ENCODE assay signal across 1 cellular context in the genomic region with DNA sequence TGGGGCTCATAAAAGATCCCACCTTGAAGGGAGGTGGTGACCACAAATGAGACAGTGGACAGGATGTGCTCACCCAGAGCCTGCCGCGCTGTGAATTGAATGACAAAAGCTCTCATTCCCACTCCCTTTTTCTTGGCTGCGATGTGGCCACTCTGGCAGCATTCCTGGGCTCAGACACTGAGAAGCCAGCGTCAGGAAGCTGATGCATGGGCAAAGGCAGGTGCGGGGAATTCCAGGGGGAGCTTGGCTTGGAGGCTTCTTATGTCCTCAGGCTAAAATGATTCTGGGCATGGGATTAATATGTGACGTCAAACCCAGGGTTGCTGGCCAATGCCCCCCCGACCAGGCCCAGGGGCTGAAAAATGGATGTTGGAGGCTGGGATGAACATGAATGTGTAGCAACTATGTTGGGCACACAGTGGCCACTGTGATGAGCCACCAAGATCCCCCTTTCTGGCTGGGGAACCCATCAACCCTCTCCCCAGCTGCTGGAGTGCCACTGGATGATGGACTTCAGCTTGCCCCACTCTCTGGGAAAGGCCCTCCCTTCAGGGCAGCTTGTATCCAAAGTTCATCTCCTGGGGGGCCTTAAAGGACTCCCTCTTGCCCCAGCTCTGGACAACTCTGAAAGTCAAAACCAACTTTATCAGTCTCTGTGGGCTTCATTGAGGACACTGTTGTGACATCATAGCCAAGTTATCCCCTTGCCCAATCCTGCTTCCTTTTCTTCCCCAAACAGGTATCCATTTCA.
TF ChIP-seq lines count a peak whose summit lies in the region.

No MANE protein-coding gene starts in this region.

TF ChIP-seq in H1, 55 proteins besides CTCF, POLR2A, EP300 and RAD21:
- no peak for TF ChIP-seq CBX8 (IDR thresholded peaks at IDR 0.05; ENCODE audit: borderline replicate concordance, low read depth, low read length)
- peak; percentile 74 for TF ChIP-seq TEAD4 (IDR thresholded peaks at IDR 0.05; ENCODE audit: low read depth, low read length)
- 0 out of 2 replicates have a peak, but pooled peaks have one; percentile 22 for TF ChIP-seq POU5F1 (IDR thresholded peaks at IDR 0.05; ENCODE audit: low read depth, low read length)
- TF ChIP-seq SIN3A (conservative IDR thresholded peaks at IDR 0.05 in 1 of 2, IDR thresholded peaks at IDR 0.05 in 1 of 2; ENCODE audit: low read depth in 1 of 2, low read length in 2 of 2), result no peak
